Comparison of ENCODE assay signal across 8 cellular contexts in genomic region chr18:3595282-3596273, GRCh38.
DNase-seq lines count a peak whose midpoint lies in the region; ATAC-seq and TF ChIP-seq lines count a peak whose summit lies in the region.

No MANE protein-coding gene starts in this region.

- 46 to 50% methylated on average over 8 of the region's 8 CpGs for WGBS in heart right ventricle, 2 donors
- 34 to 41% (median 40%) methylated on average over 8 of the region's 8 CpGs for WGBS in psoas muscle, 3 donors

- H3K27ac ChIP-seq in OCI-LY1 (ENCODE audit: low read depth, low read length, poor library complexity, severe bottlenecking) (peak overlapping the region; percentile 95), heart right ventricle (peak overlapping the region; percentile 93 to 99 (median 97)), psoas muscle (peak overlapping the region; percentile 94)

- no peaks in the 10 kb centered on the region for H4K20me1 ChIP-seq in OCI-LY1 (ENCODE audit: insufficient read depth, low read length)

- H3K4me3 ChIP-seq in OCI-LY1 (ENCODE audit: low read depth, low read length, poor library complexity, severe bottlenecking), result peak overlapping the region; percentile 73
- peak overlapping the region; percentile 85 for H3K4me3 ChIP-seq in adipocyte (ENCODE audit: low read length)
- H3K4me3 ChIP-seq in heart right ventricle, result peak overlapping the region in 9 of 10 donors; percentile 38 to 71 (median 56)
- peak overlapping the region; percentile 69 for H3K4me3 ChIP-seq in psoas muscle

- H3K79me2 ChIP-seq in OCI-LY1 (ENCODE audit: insufficient read depth, low read length), result no peaks in the 10 kb centered on the region

- H3K4me1 ChIP-seq in OCI-LY1 (ENCODE audit: insufficient read depth, low read length, severe bottlenecking) (peaks cover 51% of the 10 kb centered on the region), adipocyte (ENCODE audit: control insufficient read depth, insufficient read depth, low read length) (peaks cover 42% of the 10 kb centered on the region), heart right ventricle (peaks cover 14 to 60% (median 44%) of the 10 kb centered on the region in 9 donors), psoas muscle (peaks cover 32% of the 10 kb centered on the region)

- no peaks in the 10 kb centered on the region for H3F3A ChIP-seq in OCI-LY1 (ENCODE audit: insufficient read depth, low read length)

- H3K9me3 ChIP-seq in OCI-LY1 (ENCODE audit: low read length) (no peaks in the 10 kb centered on the region), adipocyte (ENCODE audit: control insufficient read depth, low read length) (no peaks in the 10 kb centered on the region), heart right ventricle (no peaks in the 10 kb centered on the region), psoas muscle (no peaks in the 10 kb centered on the region)

- ATAC-seq in GM19452 (IDR thresholded peaks at IDR 0.05; ENCODE audit: unreplicated experiment) (peak; percentile 58), HG03521 (IDR thresholded peaks at IDR 0.05; ENCODE audit: unreplicated experiment) (peak; percentile 35), heart right ventricle (peak; percentile 36 to 75 (median 57)), psoas muscle (peak; percentile 81 to 85 (median 82))

- TF ChIP-seq CTCF in OCI-LY1 (IDR thresholded peaks at IDR 0.05; ENCODE audit: low read length), result no peak
- no peak for TF ChIP-seq CTCF in heart right ventricle (IDR thresholded peaks at IDR 0.05)
- TF ChIP-seq CTCF in psoas muscle (IDR thresholded peaks at IDR 0.05), result no peak

- no peak overlapping the region for H2AFZ ChIP-seq in OCI-LY1 (ENCODE audit: low read length)

- H3K4me2 ChIP-seq in OCI-LY1 (ENCODE audit: low read length), result peak overlapping the region; percentile 90

- H3K36me3 ChIP-seq in OCI-LY1 (ENCODE audit: insufficient read depth, low read length) (0 out of 2 replicates have a peak, but pooled peaks cover 5% of the 10 kb centered on the region), adipocyte (ENCODE audit: control insufficient read depth, insufficient read depth, low read length, severe bottlenecking) (no peaks in the 10 kb centered on the region), heart right ventricle (peaks cover 0 to 11% (median 0%) of the 10 kb centered on the region in 9 donors), psoas muscle (ENCODE audit: insufficient read depth in 1 of 2, low read depth in 1 of 2) (peaks cover 0 to 7% of the 10 kb centered on the region in 2 donors)

- DNase-seq in Caki2 (ENCODE audit: low read depth), result peak; percentile 96
- DNase-seq in adipocyte (ENCODE audit: low read depth), result peak; percentile 83
- DNase-seq in heart right ventricle, result no peak
- peak in 1 of 2 donors; percentile 33 for DNase-seq in psoas muscle
- no peak for DNase-seq in cerebellum (ENCODE audit: low spot score)

- no peaks in the 10 kb centered on the region for H3K27me3 ChIP-seq in OCI-LY1 (ENCODE audit: insufficient read depth, low read length)
- H3K27me3 ChIP-seq in adipocyte (replicated peaks; ENCODE audit: control insufficient read depth, insufficient read depth, low read length), result no peaks in the 10 kb centered on the region
- no peaks in the 10 kb centered on the region for H3K27me3 ChIP-seq in heart right ventricle
- no peaks in the 10 kb centered on the region for H3K27me3 ChIP-seq in psoas muscle (ENCODE audit: insufficient read depth in 3 of 3, low read length in 2 of 3)

- H3K9ac ChIP-seq in OCI-LY1 (ENCODE audit: low read length) (peak overlapping the region; percentile 95), adipocyte (ENCODE audit: low read length) (peak overlapping the region; percentile 93)

- in situ Hi-C loops in Caki2 (cut with HindIII; ENCODE audit: low pct_unique_long_range_greater_than_20kb, low sequenced_read_pairs), result no loop called here

- no peaks in the 10 kb centered on the region for H3K9me2 ChIP-seq in OCI-LY1 (ENCODE audit: low read depth, low read length)

- intact Hi-C loops in heart right ventricle (cut with DNase I), result loop anchor here in 8 of 10 donors (2.0 to 5.0 kb wide), 9 partner anchors 29 to 313 kb away; partner anchors contain the start of gene TGIF1 (in 2 of the 8)
- intact Hi-C loops in psoas muscle (cut with DNase I), result loop anchor here in 1 of 2 donors (1.0 kb wide), 1 partner anchor 147 kb away; no protein-coding TSS in a partner anchor

Comparison
In these comparisons a context has a peak if more than half of its experiments do, and no peak if none do; other contexts are left out.
1. DNase-seq: peak in Caki2 (single experiment) and adipocyte (single experiment); none in heart right ventricle (0 of 2) and cerebellum (single experiment).
2. Peak in every context shown above with its lines, with median percentiles within 50 percentile points of each other: ATAC-seq, H3K27ac ChIP-seq and H3K4me3 ChIP-seq.